Comparison of ENCODE assay signal across 17 cellular contexts in genomic region chr21:28822064-28822402, GRCh38.
DNase-seq lines count a peak whose midpoint lies in the region; ATAC-seq, FAIRE-seq and TF ChIP-seq lines count a peak whose summit lies in the region.
"Had no signal": no experiment of that assay in that cellular context is flagged by ENCODE, and none has a peak within 500 bp of the region (broad histone marks: within the 10 kb centered on the region; RNA-seq: fewer than 3 reads in every experiment).

No MANE protein-coding gene starts in this region.

- no peak for ATAC-seq in gastroesophageal sphincter

- TF ChIP-seq POLR2A in gastroesophageal sphincter (IDR thresholded peaks at IDR 0.05) = no peak
- TF ChIP-seq POLR2A in transverse colon (IDR thresholded peaks at IDR 0.05) = no peak

- H3K9ac ChIP-seq in adipocyte (ENCODE audit: low read length) = peak overlapping the region; percentile 87
- no peak overlapping the region for H3K9ac ChIP-seq in rectal smooth muscle tissue (ENCODE audit: low read length)

- H3K9me3 ChIP-seq in adipocyte (ENCODE audit: control insufficient read depth, low read length) = no peaks in the 10 kb centered on the region
- H3K9me3 ChIP-seq in gastroesophageal sphincter = no peaks in the 10 kb centered on the region
- H3K9me3 ChIP-seq in transverse colon = no peaks in the 10 kb centered on the region
- H3K9me3 ChIP-seq: Caco-2 had no signal

- peaks cover 78% of the 10 kb centered on the region for H3K4me1 ChIP-seq in adipocyte (ENCODE audit: control insufficient read depth, insufficient read depth, low read length)
- H3K4me1 ChIP-seq in gastroesophageal sphincter = peaks cover 26 to 62% (median 33%) of the 10 kb centered on the region in 3 donors
- peaks cover 12% of the 10 kb centered on the region for H3K4me1 ChIP-seq in rectal smooth muscle tissue (ENCODE audit: control insufficient read depth, insufficient read depth, low read length)
- H3K4me1 ChIP-seq in transverse colon = peaks cover 9 to 28% (median 14%) of the 10 kb centered on the region in 4 donors
- H3K4me1 ChIP-seq: Caco-2 had no signal

- no peak for TF ChIP-seq EP300 in gastroesophageal sphincter (IDR thresholded peaks at IDR 0.05)
- TF ChIP-seq EP300 in transverse colon (IDR thresholded peaks at IDR 0.05; ENCODE audit: low read depth) = no peak

- no peak overlapping the region for H3K4me3 ChIP-seq in adipocyte (ENCODE audit: low read length)
- H3K4me3 ChIP-seq in gastroesophageal sphincter = no peak overlapping the region
- no peak overlapping the region for H3K4me3 ChIP-seq in rectal smooth muscle tissue (ENCODE audit: low read length)
- no peak overlapping the region for H3K4me3 ChIP-seq in transverse colon
- H3K4me3 ChIP-seq: PC-9 had no signal

- in situ Hi-C loops in transverse colon (cut with MboI; ENCODE audit: low pct_ligation_motif_present in 1 of 4, low pct_unique_long_range_greater_than_20kb in 1 of 4, low sequenced_read_pairs in 3 of 4) = no loop called here

- H3K27me3 ChIP-seq in adipocyte (replicated peaks; ENCODE audit: control insufficient read depth, insufficient read depth, low read length) (no peaks in the 10 kb centered on the region), gastroesophageal sphincter (no peaks in the 10 kb centered on the region), rectal smooth muscle tissue (ENCODE audit: control insufficient read depth, insufficient read depth, low read length) (no peaks in the 10 kb centered on the region), transverse colon (no peaks in the 10 kb centered on the region)

- intact Hi-C loops in transverse colon (cut with DNase I; ENCODE audit: low total_unique reads) = no loop called here

- DNase-seq in adipocyte (ENCODE audit: low read depth) = no peak
- DNase-seq in transverse colon = no peak
- DNase-seq in activated CD4-positive, alpha-beta T cell treated with anti-CD3 and anti-CD28 coated beads, Interleukin-2, amount 50 U/mL, for 1 hour = no peak
- DNase-seq in cerebellar cortex (ENCODE audit: low spot score) = no peak
- DNase-seq in stimulated activated CD4-positive, alpha-beta T cell treated with anti-CD3 and anti-CD28 coated beads, Interleukin-1b, Interleukin-23, amount 100 ng/mL, for 48 hours = no peak
- DNase-seq in urothelium cell line (ENCODE audit: low spot score) = no peak
- DNase-seq: Caco-2; CD4-positive, CD25-positive, alpha-beta regulatory T cell; KBM-7; NCI-H1417 treated with DMSO at 0.1 percent for 48 hours; NCI-H1930; NCI-H82; PC-9 had no signal

- peak overlapping the region; percentile 75 to 84 (median 78) for H3K27ac ChIP-seq in gastroesophageal sphincter
- H3K27ac ChIP-seq in rectal smooth muscle tissue (ENCODE audit: low read depth, low read length) = peak overlapping the region; percentile 27
- peak overlapping the region; percentile 59 to 72 (median 67) for H3K27ac ChIP-seq in transverse colon
- H3K27ac ChIP-seq: PC-9 had no signal

- H3K36me3 ChIP-seq in adipocyte (ENCODE audit: control insufficient read depth, insufficient read depth, low read length, severe bottlenecking) = no peaks in the 10 kb centered on the region
- no peaks in the 10 kb centered on the region for H3K36me3 ChIP-seq in gastroesophageal sphincter
- no peaks in the 10 kb centered on the region for H3K36me3 ChIP-seq in rectal smooth muscle tissue (ENCODE audit: control insufficient read depth, insufficient read depth, low read length)
- H3K36me3 ChIP-seq in transverse colon = no peaks in the 10 kb centered on the region

- no peak for TF ChIP-seq CTCF in gastroesophageal sphincter (IDR thresholded peaks at IDR 0.05)
- TF ChIP-seq CTCF in transverse colon (IDR thresholded peaks at IDR 0.05) = no peak

- FAIRE-seq in urothelium cell line (lab: Jason Lieb, UNC) = no peak
- FAIRE-seq: GM19239, H1 had no signal

Comparison
In these comparisons a context has a peak if more than half of its experiments do, and no peak if none do; other contexts are left out.
1. H3K27ac ChIP-seq: peak in every context shown above with its lines; median percentile 78 in gastroesophageal sphincter; 67 in transverse colon; 27 in rectal smooth muscle tissue.